In genomic region chr10:78000956-78001472, GRCh38 we compare ENCODE assay signal across 16 cellular contexts.
"Had no signal": no experiment of that assay in that cellular context is flagged by ENCODE, and none has a peak within 500 bp of the region (broad histone marks: within the 10 kb centered on the region; RNA-seq: fewer than 3 reads in every experiment).

No MANE protein-coding gene starts in this region.

- H3K9me3 Mint-ChIP-seq: natural killer cell had no signal

- H3K27ac Mint-ChIP-seq: neural progenitor cell had no signal

- H3K27ac ChIP-seq: neural progenitor cell, ovary, suprapubic skin, tibial nerve had no signal

- DNase-seq: cortex of kidney; effector CD8-positive, alpha-beta T cell; heart right ventricle; hypothalamus; kidney glomerular epithelial cell; natural killer cell; nucleus accumbens; ovary; right cardiac atrium; small intestine; stimulated activated CD4-positive, alpha-beta T cell treated with anti-CD3 and anti-CD28 coated beads, Interleukin-12 subunit alpha, Interleukin-12 subunit beta, amount 100 ng/mL, for 4 hours; stimulated activated naive CD8-positive, alpha-beta T cell treated with anti-CD3 and anti-CD28 coated beads, Interleukin-15, Interleukin-2, amounts not matched to agents 100 U/mL and 50 U/mL, for 24 hours had no signal

- ATAC-seq: natural killer cell; right cardiac atrium; stimulated activated naive CD8-positive, alpha-beta T cell treated with anti-CD3 and anti-CD28 coated beads, Interleukin-15, Interleukin-2, amounts not matched to agents 100 U/mL and 50 U/mL, for 24 hours had no signal

- H3K36me3 ChIP-seq: ovary had no signal

- H3K4me1 ChIP-seq: heart right ventricle, neural progenitor cell, suprapubic skin, tibial nerve had no signal

- H3K9me3 ChIP-seq: heart right ventricle, ovary, suprapubic skin, tibial nerve had no signal

- H3K4me3 Mint-ChIP-seq: natural killer cell, neural progenitor cell had no signal

- H3K4me3 ChIP-seq: dorsolateral prefrontal cortex, heart right ventricle, neural progenitor cell, ovary, suprapubic skin, tibial nerve had no signal

- H3K27me3 ChIP-seq: dorsolateral prefrontal cortex, heart right ventricle, neural progenitor cell, ovary, suprapubic skin, tibial nerve had no signal
